1 cellular context compared by ENCODE assay signal in genomic region chr11:67432655-67433349, GRCh38.
TF ChIP-seq lines count a peak whose summit lies in the region.

No MANE protein-coding gene starts in this region.

TF ChIP-seq in K562, 482 proteins besides CTCF, POLR2A, EP300 and RAD21:
- TF ChIP-seq CUX1 (CRISPR knock-in tag; IDR thresholded peaks at IDR 0.05) (no peak), POLR2G (IDR thresholded peaks at IDR 0.05; ENCODE audit: low read depth, low read length) (peak; percentile 61; the same call in 1 of the 2 replicates), NFIX (CRISPR knock-in tag; IDR thresholded peaks at IDR 0.05; ENCODE audit: low read depth) (no peak), MLLT1 (IDR thresholded peaks at IDR 0.05) (no peak), TEAD2 (tag; IDR thresholded peaks at IDR 0.05) (no peak)
